ENCODE assay signal across 11 cellular contexts in genomic region chr3:188266581-188267274, GRCh38.
DNase-seq lines count a peak whose midpoint lies in the region; ATAC-seq and TF ChIP-seq lines count a peak whose summit lies in the region.
"Had no signal": no experiment of that assay in that cellular context is flagged by ENCODE, and none has a peak within 500 bp of the region (broad histone marks: within the 10 kb centered on the region; RNA-seq: fewer than 3 reads in every experiment).

No MANE protein-coding gene starts in this region.

- H3K9ac ChIP-seq in mucosa of stomach (ENCODE audit: low read length): peak overlapping the region; percentile 48

- DNase-seq in Panc1 (ENCODE audit: low read depth, low spot score) (no peak), esophagus muscularis mucosa (ENCODE audit: extremely low spot score) (no peak), NCI-H2081 (lab: John Stamatoyannopoulos, UW) (no peak)
- DNase-seq in NK-92 treated with Interleukin-12 subunit alpha and Interleukin-12 subunit beta, amount 100 ng/mL, for 24 hours (lab: John Stamatoyannopoulos, UW): no peak
- DNase-seq: Karpas-422; pancreas; stimulated activated naive CD4-positive, alpha-beta T cell treated with Interleukin-2 at 50 U/mL for 16 hours had no signal

- ATAC-seq in Panc1: no peak
- no peak for ATAC-seq in HG03196 (IDR thresholded peaks at IDR 0.05; ENCODE audit: unreplicated experiment)
- ATAC-seq: esophagus mucosa had no signal

- peaks cover 93% of the 10 kb centered on the region for H3K4me1 ChIP-seq in Panc1 (ENCODE audit: control insufficient read depth, insufficient read depth, low read length)
- peaks cover 82 to 98% (median 96%) of the 10 kb centered on the region in 4 donors for H3K4me1 ChIP-seq in esophagus muscularis mucosa
- peaks cover 56% of the 10 kb centered on the region for H3K4me1 ChIP-seq in mucosa of stomach (ENCODE audit: control insufficient read depth, insufficient read depth, low read length)
- no peaks in the 10 kb centered on the region for H3K4me1 ChIP-seq in urinary bladder (ENCODE audit: insufficient read depth)

- WGBS in esophagus muscularis mucosa: 38% methylated on average over 10 of the region's 10 CpGs
- WGBS in urinary bladder: 31% methylated on average over 10 of the region's 10 CpGs

- peak; percentile 100 for TF ChIP-seq EP300 in esophagus muscularis mucosa (IDR thresholded peaks at IDR 0.05)

- CTCF ChIA-PET in Panc1 (lab: Charles Lee): no interaction called here

- intact Hi-C loops in Panc1 (cut with micrococcal nuclease; ENCODE audit: unreplicated experiment) (loop anchor here (10.0 kb wide), 1 partner anchor 112 kb away; the partner anchor contains the start of gene LPP), esophagus muscularis mucosa (cut with DNase I) (loop anchor here (5.0 kb wide), 3 partner anchors 39 to 519 kb away; partner anchors contain the start of gene BCL6)

- H3K27me3 ChIP-seq in Panc1 (ENCODE audit: control insufficient read depth, insufficient read depth, low read length) (no peaks in the 10 kb centered on the region), esophagus muscularis mucosa (no peaks in the 10 kb centered on the region), mucosa of stomach (ENCODE audit: control insufficient read depth, insufficient read depth, low read length) (no peaks in the 10 kb centered on the region)
- H3K27me3 ChIP-seq: pancreas had no signal

- H3K36me3 ChIP-seq in Panc1 (ENCODE audit: control insufficient read depth, insufficient read depth, low read length): no peaks in the 10 kb centered on the region
- no peaks in the 10 kb centered on the region for H3K36me3 ChIP-seq in esophagus muscularis mucosa
- no peaks in the 10 kb centered on the region for H3K36me3 ChIP-seq in mucosa of stomach (ENCODE audit: control insufficient read depth, insufficient read depth, low read length)
- no peaks in the 10 kb centered on the region for H3K36me3 ChIP-seq in urinary bladder (ENCODE audit: insufficient read depth)
- H3K36me3 ChIP-seq: pancreas had no signal

- in situ Hi-C loops in Panc1 (cut with HindIII; ENCODE audit: low pct_unique_long_range_greater_than_20kb, low sequenced_read_pairs): no loop called here

- no peak for TF ChIP-seq CTCF in Panc1 (IDR thresholded peaks at IDR 0.05)
- no peak for TF ChIP-seq CTCF in esophagus muscularis mucosa (IDR thresholded peaks at IDR 0.05)

- POLR2A ChIA-PET in Panc1 (lab: Charles Lee): no interaction called here

- peak overlapping the region; percentile 73 for H3K27ac ChIP-seq in Panc1 (ENCODE audit: low read length)
- peak overlapping the region; percentile 90 to 98 (median 93) for H3K27ac ChIP-seq in esophagus muscularis mucosa (replicated peaks in 1 of 4)
- peak overlapping the region; percentile 76 for H3K27ac ChIP-seq in urinary bladder (ENCODE audit: low read depth)

- BruUV-seq in Panc1 (replicated peaks; lab: Mats Ljungman, UMichigan): no TSS peak

- H3K9me3 ChIP-seq in Panc1 (ENCODE audit: control insufficient read depth, insufficient read depth, low read depth, low read length) (no peaks in the 10 kb centered on the region), esophagus muscularis mucosa (no peaks in the 10 kb centered on the region), mucosa of stomach (ENCODE audit: control insufficient read depth, low read length) (no peaks in the 10 kb centered on the region)
- H3K9me3 ChIP-seq: pancreas had no signal

- H3K4me3 ChIP-seq in Panc1 (ENCODE audit: low read depth in 2 of 2, low read length in 2 of 2) (peak overlapping the region in 1 of 2 experiments; percentile 45; a peak in 2 of 4 replicates), esophagus muscularis mucosa (peak overlapping the region; percentile 18 to 45 (median 30)), mucosa of stomach (ENCODE audit: low read length) (peak overlapping the region; percentile 5), urinary bladder (ENCODE audit: low read depth, low read length) (peak overlapping the region; percentile 4)
- H3K4me3 ChIP-seq: pancreas had no signal

- no peak for TF ChIP-seq POLR2A in esophagus muscularis mucosa (IDR thresholded peaks at IDR 0.05; ENCODE audit: low read depth)
